In the genomic region with DNA sequence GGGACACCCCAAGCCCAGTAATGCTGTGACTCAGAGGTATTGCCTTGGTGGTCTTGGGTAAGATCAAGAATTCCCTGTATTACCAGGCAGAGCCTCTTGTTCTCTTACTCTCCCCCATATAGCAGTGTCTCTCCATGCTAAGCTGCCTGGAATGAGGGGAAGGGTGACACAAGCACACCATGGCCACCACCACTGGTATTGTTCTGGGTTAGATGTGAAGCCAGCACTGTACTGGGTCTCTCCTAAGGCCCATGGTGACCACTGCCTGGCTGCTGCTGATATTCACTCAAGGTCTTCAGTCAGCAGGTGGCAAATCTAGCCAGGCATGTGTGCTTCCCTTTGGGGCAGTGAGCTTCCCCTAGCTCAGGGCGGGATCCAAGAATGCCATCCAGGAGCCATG, we compare ENCODE assay signal across 25 cellular contexts.
"Had no signal": no experiment of that assay in that cellular context is flagged by ENCODE, and none has a peak within 500 bp of the region (broad histone marks: within the 10 kb centered on the region; RNA-seq: fewer than 3 reads in every experiment).

No MANE protein-coding gene starts in this region.

- H3K4me3 ChIP-seq: neural progenitor cell, pancreas, prostate gland, right lobe of liver, sigmoid colon, suprapubic skin, testis, tibial artery, transverse colon, upper lobe of right lung, uterus had no signal

- H3K27me3 ChIP-seq: neural progenitor cell, pancreas, right lobe of liver, sigmoid colon, suprapubic skin, testis, tibial artery, transverse colon, upper lobe of right lung, uterus had no signal

- ATAC-seq: naive thymus-derived CD4-positive, alpha-beta T cell; natural killer cell; pancreas; right cardiac atrium; right lobe of liver; stimulated activated memory B cell treated with anti-CD40 and anti-IgM and Interleukin-4, amounts not matched to agents 10 μg/mL and 1 μg/mL and 100 μg/mL, for 72 hours; stimulated activated naive CD8-positive, alpha-beta T cell treated with anti-CD3 and anti-CD28 coated beads, Interleukin-15, amount 100 ng/mL, for 72 hours; stimulated activated naive CD8-positive, alpha-beta T cell treated with anti-CD3 and anti-CD28 coated beads, Interleukin-15, Interleukin-2, amounts not matched to agents 100 U/mL and 50 U/mL, for 24 hours; upper lobe of right lung had no signal

- H3K36me3 ChIP-seq: neural progenitor cell, prostate gland, uterus had no signal

- DNase-seq: naive thymus-derived CD4-positive, alpha-beta T cell; natural killer cell; occipital lobe; pancreas; right cardiac atrium; right lobe of liver; sigmoid colon; small intestine; stimulated activated CD4-positive, alpha-beta T cell treated with anti-CD3 and anti-CD28 coated beads, Interleukin-15, amount 100 ng/mL, for 24 hours; stimulated activated CD4-positive, alpha-beta T cell treated with anti-CD3 and anti-CD28 coated beads, Interleukin-4, amount 100 ng/mL, for 1 hour; stimulated activated CD4-positive, alpha-beta T cell treated with anti-CD3 and anti-CD28 coated beads, Interleukin-4, amount 100 ng/mL, for 4 hours; stimulated activated CD8-positive, alpha-beta memory T cell treated with anti-CD3 and anti-CD28 coated beads, Interleukin-4, amount 100 ng/mL, for 48 hours; stimulated activated naive CD4-positive, alpha-beta T cell; stimulated activated naive CD8-positive, alpha-beta T cell treated with anti-CD3 and anti-CD28 coated beads, Interleukin-15, amount 100 ng/mL, for 72 hours; stimulated activated naive CD8-positive, alpha-beta T cell treated with anti-CD3 and anti-CD28 coated beads, Interleukin-15, Interleukin-2, amounts not matched to agents 100 U/mL and 50 U/mL, for 24 hours; substantia nigra; testis; tibial artery; transverse colon; upper lobe of right lung; uterus had no signal

- H3K9ac ChIP-seq: neural progenitor cell had no signal

- H2AFZ ChIP-seq: neural progenitor cell had no signal

- H3K27ac ChIP-seq: neural progenitor cell, pancreas, prostate gland, right lobe of liver, sigmoid colon, suprapubic skin, testis, tibial artery, transverse colon, upper lobe of right lung, uterus had no signal

- H3K4me2 ChIP-seq: neural progenitor cell had no signal

- H3K4me1 ChIP-seq: neural progenitor cell, pancreas, prostate gland, right lobe of liver, sigmoid colon, suprapubic skin, testis, tibial artery, transverse colon, upper lobe of right lung, uterus had no signal

- H3K9me3 ChIP-seq: pancreas, prostate gland, right lobe of liver, sigmoid colon, suprapubic skin, testis, tibial artery, transverse colon, upper lobe of right lung, uterus had no signal
